ENCODE assay signal across 8 cellular contexts in genomic region chr14:105492051-105492965, GRCh38. TPM values are rescaled to one million over a fixed set of nuclear protein-coding genes. Genes with fewer than 3 reads are reported as not detected.
DNase-seq lines count a peak whose midpoint lies in the region; ATAC-seq and TF ChIP-seq lines count a peak whose summit lies in the region.

No MANE protein-coding gene starts in this region.

- H3K79me2 ChIP-seq in Karpas-422 (ENCODE audit: low read length), result peaks cover 8% of the 10 kb centered on the region

- H4K20me1 ChIP-seq in Karpas-422 (ENCODE audit: insufficient read depth, low read depth, low read length), result peaks cover 24% of the 10 kb centered on the region

- H3K9ac ChIP-seq in Karpas-422 (ENCODE audit: low read length), result peak overlapping the region; percentile 27

- TF ChIP-seq CTCF in C4-2B (conservative IDR thresholded peaks at IDR 0.05), result no peak

- no peaks in the 10 kb centered on the region for H3K9me3 ChIP-seq in Karpas-422 (ENCODE audit: low read length)

- H3K9me3 Mint-ChIP-seq in central memory CD8-positive, alpha-beta T cell, result no peaks in the 10 kb centered on the region
- H3K9me3 Mint-ChIP-seq in natural killer cell treated with Interleukin-12 subunit alpha and Interleukin-12 subunit beta and Interleukin-15 and Interleukin-18, amount 100 ng/mL, for 72 hours, result no peaks in the 10 kb centered on the region

- no peaks in the 10 kb centered on the region for H3K9me2 ChIP-seq in Karpas-422 (replicated peaks; ENCODE audit: insufficient read depth, low read length)

- ATAC-seq in central memory CD8-positive, alpha-beta T cell (replicated peaks; ENCODE audit: extremely low read depth, poor library complexity, severe bottlenecking), result no peak
- ATAC-seq in natural killer cell treated with Interleukin-12 subunit alpha and Interleukin-12 subunit beta and Interleukin-15 and Interleukin-18, amount 100 ng/mL, for 72 hours, result no peak

- no peaks in the 10 kb centered on the region for H3K27me3 Mint-ChIP-seq in central memory CD8-positive, alpha-beta T cell
- no peaks in the 10 kb centered on the region for H3K27me3 Mint-ChIP-seq in natural killer cell treated with Interleukin-12 subunit alpha and Interleukin-12 subunit beta and Interleukin-15 and Interleukin-18, amount 100 ng/mL, for 72 hours

- no peak for DNase-seq in Karpas-422
- DNase-seq in central memory CD8-positive, alpha-beta T cell (ENCODE audit: low spot score in 2 of 2), result peak in 1 of 2 donors; percentile 10
- no peak for DNase-seq in natural killer cell treated with Interleukin-12 subunit alpha and Interleukin-12 subunit beta and Interleukin-15 and Interleukin-18, amount 100 ng/mL, for 72 hours (ENCODE audit: low spot score)
- no peak for DNase-seq in DMS79 (lab: John Stamatoyannopoulos, UW)
- no peak for DNase-seq in middle frontal gyrus (ENCODE audit: extremely low spot score, low spot score)
- DNase-seq in HPDE6-E6E7 (ENCODE audit: extremely low spot score), result no peak
- no peak for DNase-seq in Ammon's horn (ENCODE audit: low spot score)

- H3K36me3 Mint-ChIP-seq in central memory CD8-positive, alpha-beta T cell (ENCODE audit: insufficient read depth), result peaks cover 51% of the 10 kb centered on the region
- no peaks in the 10 kb centered on the region for H3K36me3 Mint-ChIP-seq in natural killer cell treated with Interleukin-12 subunit alpha and Interleukin-12 subunit beta and Interleukin-15 and Interleukin-18, amount 100 ng/mL, for 72 hours

- peaks cover 38% of the 10 kb centered on the region for H3K4me1 ChIP-seq in Karpas-422 (ENCODE audit: low read length)

- peak overlapping the region; percentile 87; the same call in 1 of the 2 replicates for H3K4me3 ChIP-seq in Karpas-422 (ENCODE audit: low read length)

- H3K36me3 ChIP-seq in Karpas-422 (ENCODE audit: insufficient read depth, low read length), result no peaks in the 10 kb centered on the region

- no peak overlapping the region for H2AFZ ChIP-seq in Karpas-422 (ENCODE audit: low read length)

- H3K4me3 Mint-ChIP-seq in central memory CD8-positive, alpha-beta T cell, result peak overlapping the region; percentile 92
- peak overlapping the region; percentile 96 for H3K4me3 Mint-ChIP-seq in natural killer cell treated with Interleukin-12 subunit alpha and Interleukin-12 subunit beta and Interleukin-15 and Interleukin-18, amount 100 ng/mL, for 72 hours

- H3K27ac ChIP-seq in C4-2B (peak overlapping the region; percentile 93), Karpas-422 (ENCODE audit: low read length) (no peak overlapping the region)

- peak overlapping the region; percentile 95 for H3K27ac Mint-ChIP-seq in central memory CD8-positive, alpha-beta T cell (ENCODE audit: low read depth)
- peak overlapping the region; percentile 79 to 85 for H3K27ac Mint-ChIP-seq in natural killer cell treated with Interleukin-12 subunit alpha and Interleukin-12 subunit beta and Interleukin-15 and Interleukin-18, amount 100 ng/mL, for 72 hours

- H3K4me1 Mint-ChIP-seq in central memory CD8-positive, alpha-beta T cell, result peaks cover 21% of the 10 kb centered on the region
- H3K4me1 Mint-ChIP-seq in natural killer cell treated with Interleukin-12 subunit alpha and Interleukin-12 subunit beta and Interleukin-15 and Interleukin-18, amount 100 ng/mL, for 72 hours (ENCODE audit: low read depth in 2 of 2), result peaks cover 14 to 17% of the 10 kb centered on the region in 2 donors

- H3K27me3 ChIP-seq in Karpas-422 (ENCODE audit: low read length), result no peaks in the 10 kb centered on the region

- H3K4me2 ChIP-seq in Karpas-422 (ENCODE audit: low read depth, low read length, poor library complexity, severe bottlenecking), result peak overlapping the region; percentile 85

RNA-seq across cellular contexts. Expression of gene TEDC1, which starts 1.3 kb away (rescaled TPM):
- total RNA-seq in Karpas-422 (2014; rRNA removed; shearing (Covaris generic); ENCODE audit: low replicate concordance), result 9.8 and 35.6 TPM in 2 replicates
- total RNA-seq in natural killer cell treated with Interleukin-12 subunit alpha and Interleukin-12 subunit beta and Interleukin-15 and Interleukin-18, amount 100 ng/mL, for 72 hours, result 10 to 100 TPM; 25.1 to 59.2 TPM

RNA-seq across cellular contexts. Expression of gene CRIP1, which starts 5.6 kb away (rescaled TPM):
- 140 and 285 TPM in 2 replicates for total RNA-seq in Karpas-422 (2014; rRNA removed; shearing (Covaris generic); ENCODE audit: low replicate concordance)
- 10 to 100 TPM; 39.0 to 82.7 TPM for total RNA-seq in natural killer cell treated with Interleukin-12 subunit alpha and Interleukin-12 subunit beta and Interleukin-15 and Interleukin-18, amount 100 ng/mL, for 72 hours

RNA-seq across cellular contexts. Expression of gene CRIP2, which starts 17.7 kb away (rescaled TPM):
- total RNA-seq in Karpas-422 (2014; rRNA removed; shearing (Covaris generic); ENCODE audit: low replicate concordance), result 0.45 TPM in 1 of 2 replicates, not detected in the other
- total RNA-seq in natural killer cell treated with Interleukin-12 subunit alpha and Interleukin-12 subunit beta and Interleukin-15 and Interleukin-18, amount 100 ng/mL, for 72 hours, result 1 to 10 TPM in 1 of 2 donors, under 1 TPM in 1; 0.98 to 2.2 TPM

RNA-seq across cellular contexts. Expression of gene TMEM121, which starts 34.1 kb away (rescaled TPM):
- total RNA-seq in Karpas-422 (2014; rRNA removed; shearing (Covaris generic); ENCODE audit: low replicate concordance), result 0.18 TPM in 1 of 2 replicates, not detected in the other
- 1 to 10 TPM; 1.8 to 4.2 TPM for total RNA-seq in natural killer cell treated with Interleukin-12 subunit alpha and Interleukin-12 subunit beta and Interleukin-15 and Interleukin-18, amount 100 ng/mL, for 72 hours
